9 cellular contexts compared by ENCODE assay signal in genomic region chr11:119432484-119433368, GRCh38. TPM values are rescaled to one million over a fixed set of nuclear protein-coding genes. Genes with fewer than 3 reads are reported as not detected.
DNase-seq lines count a peak whose midpoint lies in the region; ATAC-seq, FAIRE-seq and TF ChIP-seq lines count a peak whose summit lies in the region.
"Had no signal": no experiment of that assay in that cellular context is flagged by ENCODE, and none has a peak within 500 bp of the region (broad histone marks: within the 10 kb centered on the region; RNA-seq: fewer than 3 reads in every experiment).

No MANE protein-coding gene starts in this region.

- H3K36me3 ChIP-seq in WERI-Rb-1, result no peaks in the 10 kb centered on the region

- peak; percentile 86 for FAIRE-seq in endometrium (lab: Jason Lieb, UNC)

- H3K9me3 Mint-ChIP-seq in nephron progenitor cell, result peaks cover 15% of the 10 kb centered on the region
- H3K9me3 Mint-ChIP-seq in activated T-cell treated with anti-CD3 and anti-CD28 coated beads, Interleukin-2, amount 50 U/mL, for 4 hours, result peaks cover 7% of the 10 kb centered on the region

- no peak overlapping the region for H3K4me3 Mint-ChIP-seq in nephron progenitor cell
- no peak overlapping the region for H3K4me3 Mint-ChIP-seq in activated T-cell treated with anti-CD3 and anti-CD28 coated beads, Interleukin-2, amount 50 U/mL, for 4 hours

- peaks cover 49% of the 10 kb centered on the region for H3K27me3 Mint-ChIP-seq in nephron progenitor cell (ENCODE audit: low read depth, poor library complexity)
- H3K27me3 Mint-ChIP-seq in activated T-cell treated with anti-CD3 and anti-CD28 coated beads, Interleukin-2, amount 50 U/mL, for 4 hours (ENCODE audit: low read depth), result peaks cover 37% of the 10 kb centered on the region

- DNase-seq in AG08396 (ENCODE audit: low spot score), result peak; percentile 68
- DNase-seq in NCI-H446 treated with DMSO at 0.1 percent for 48 hours (lab: John Stamatoyannopoulos, UW), result peak; percentile 67
- DNase-seq in nephron progenitor cell, result no peak
- no peak for DNase-seq in activated T-cell treated with anti-CD3 and anti-CD28 coated beads, Interleukin-2, amount 50 U/mL, for 4 hours
- DNase-seq in WERI-Rb-1, result no peak

- H3K27me3 ChIP-seq in WERI-Rb-1 (ENCODE audit: insufficient read depth, low read depth, severe bottlenecking), result no peaks in the 10 kb centered on the region

- no peak overlapping the region for H3K4me3 ChIP-seq in WERI-Rb-1 (ENCODE audit: low read depth, low read length)

- no peak for TF ChIP-seq CTCF in nephron progenitor cell (IDR thresholded peaks at IDR 0.05)
- TF ChIP-seq CTCF in WERI-Rb-1 (IDR thresholded peaks at IDR 0.05; ENCODE audit: low read depth, low read length), result no peak

- no peaks in the 10 kb centered on the region for H3K9me3 ChIP-seq in WERI-Rb-1 (ENCODE audit: severe bottlenecking)

- ATAC-seq in GM19395 (IDR thresholded peaks at IDR 0.05; ENCODE audit: unreplicated experiment), result no peak
- ATAC-seq in HG03565 (IDR thresholded peaks at IDR 0.05; ENCODE audit: unreplicated experiment), result no peak
- ATAC-seq in activated T-cell treated with anti-CD3 and anti-CD28 coated beads, Interleukin-2, amount 50 U/mL, for 4 hours, result no peak

- no peaks in the 10 kb centered on the region for H3K36me3 Mint-ChIP-seq in nephron progenitor cell (ENCODE audit: low read depth)
- H3K36me3 Mint-ChIP-seq in activated T-cell treated with anti-CD3 and anti-CD28 coated beads, Interleukin-2, amount 50 U/mL, for 4 hours (ENCODE audit: insufficient read depth), result no peaks in the 10 kb centered on the region

- peaks cover 41% of the 10 kb centered on the region for H3K4me1 Mint-ChIP-seq in nephron progenitor cell
- no peaks in the 10 kb centered on the region for H3K4me1 Mint-ChIP-seq in activated T-cell treated with anti-CD3 and anti-CD28 coated beads, Interleukin-2, amount 50 U/mL, for 4 hours (ENCODE audit: low read depth)

- H3K27ac Mint-ChIP-seq in nephron progenitor cell, result peak overlapping the region; percentile 43

- H3K27ac ChIP-seq in WERI-Rb-1, result no peak overlapping the region

RNA-seq across cellular contexts. Expression of gene THY1, which starts 9.8 kb away (rescaled TPM):
- total RNA-seq in activated T-cell treated with anti-CD3 and anti-CD28 coated beads, Interleukin-2, amount 50 U/mL, for 4 hours, result under 1 TPM; 0.35 to 0.52 (median 0.40) TPM
- total RNA-seq: NCI-H460 had no signal

RNA-seq across cellular contexts. Expression of gene USP2, which starts 51.2 kb away (rescaled TPM):
- total RNA-seq in activated T-cell treated with anti-CD3 and anti-CD28 coated beads, Interleukin-2, amount 50 U/mL, for 4 hours, result under 1 TPM; 0.19 to 0.53 (median 0.37) TPM

Comparison
In these comparisons a context has a peak if more than half of its experiments do, and no peak if none do; other contexts are left out.
1. DNase-seq: peak in AG08396 (single experiment) and NCI-H446 treated with DMSO at 0.1 percent for 48 hours (single experiment); none in nephron progenitor cell (single experiment), activated T-cell treated with anti-CD3 and anti-CD28 coated beads, Interleukin-2, amount 50 U/mL, for 4 hours (single experiment) and WERI-Rb-1 (single experiment).